In genomic region chr18:76524900-76525698, GRCh38 we compare ENCODE assay signal across 1 cellular context.
TF ChIP-seq lines count a peak whose summit lies in the region.

No MANE protein-coding gene starts in this region.

TF ChIP-seq in HEK293, 187 proteins besides CTCF, POLR2A, EP300 and RAD21 (continued from another document):
- 0 out of 2 replicates have a peak, but pooled peaks have one; percentile 28 for TF ChIP-seq PATZ1 (tag by site-specific recombination; IDR thresholded peaks at IDR 0.05)
- TF ChIP-seq GFI1B (tag by site-specific recombination; IDR thresholded peaks at IDR 0.05) = no peak
- no peak for TF ChIP-seq ZNF112 (tag by site-specific recombination; IDR thresholded peaks at IDR 0.05)
- TF ChIP-seq, protein P1, sequence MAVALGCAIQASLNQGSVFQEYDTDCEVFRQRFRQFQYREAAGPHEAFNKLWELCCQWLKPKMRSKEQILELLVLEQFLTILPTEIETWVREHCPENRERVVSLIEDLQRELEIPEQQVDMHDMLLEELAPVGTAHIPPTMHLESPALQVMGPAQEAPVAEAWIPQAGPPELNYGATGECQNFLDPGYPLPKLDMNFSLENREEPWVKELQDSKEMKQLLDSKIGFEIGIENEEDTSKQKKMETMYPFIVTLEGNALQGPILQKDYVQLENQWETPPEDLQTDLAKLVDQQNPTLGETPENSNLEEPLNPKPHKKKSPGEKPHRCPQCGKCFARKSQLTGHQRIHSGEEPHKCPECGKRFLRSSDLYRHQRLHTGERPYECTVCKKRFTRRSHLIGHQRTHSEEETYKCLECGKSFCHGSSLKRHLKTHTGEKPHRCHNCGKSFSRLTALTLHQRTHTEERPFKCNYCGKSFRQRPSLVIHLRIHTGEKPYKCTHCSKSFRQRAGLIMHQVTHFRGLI (tag by site-specific recombination; IDR thresholded peaks at IDR 0.05) = 0 out of 2 replicates have a peak, but pooled peaks have one; percentile 34
- TF ChIP-seq, protein P2, sequence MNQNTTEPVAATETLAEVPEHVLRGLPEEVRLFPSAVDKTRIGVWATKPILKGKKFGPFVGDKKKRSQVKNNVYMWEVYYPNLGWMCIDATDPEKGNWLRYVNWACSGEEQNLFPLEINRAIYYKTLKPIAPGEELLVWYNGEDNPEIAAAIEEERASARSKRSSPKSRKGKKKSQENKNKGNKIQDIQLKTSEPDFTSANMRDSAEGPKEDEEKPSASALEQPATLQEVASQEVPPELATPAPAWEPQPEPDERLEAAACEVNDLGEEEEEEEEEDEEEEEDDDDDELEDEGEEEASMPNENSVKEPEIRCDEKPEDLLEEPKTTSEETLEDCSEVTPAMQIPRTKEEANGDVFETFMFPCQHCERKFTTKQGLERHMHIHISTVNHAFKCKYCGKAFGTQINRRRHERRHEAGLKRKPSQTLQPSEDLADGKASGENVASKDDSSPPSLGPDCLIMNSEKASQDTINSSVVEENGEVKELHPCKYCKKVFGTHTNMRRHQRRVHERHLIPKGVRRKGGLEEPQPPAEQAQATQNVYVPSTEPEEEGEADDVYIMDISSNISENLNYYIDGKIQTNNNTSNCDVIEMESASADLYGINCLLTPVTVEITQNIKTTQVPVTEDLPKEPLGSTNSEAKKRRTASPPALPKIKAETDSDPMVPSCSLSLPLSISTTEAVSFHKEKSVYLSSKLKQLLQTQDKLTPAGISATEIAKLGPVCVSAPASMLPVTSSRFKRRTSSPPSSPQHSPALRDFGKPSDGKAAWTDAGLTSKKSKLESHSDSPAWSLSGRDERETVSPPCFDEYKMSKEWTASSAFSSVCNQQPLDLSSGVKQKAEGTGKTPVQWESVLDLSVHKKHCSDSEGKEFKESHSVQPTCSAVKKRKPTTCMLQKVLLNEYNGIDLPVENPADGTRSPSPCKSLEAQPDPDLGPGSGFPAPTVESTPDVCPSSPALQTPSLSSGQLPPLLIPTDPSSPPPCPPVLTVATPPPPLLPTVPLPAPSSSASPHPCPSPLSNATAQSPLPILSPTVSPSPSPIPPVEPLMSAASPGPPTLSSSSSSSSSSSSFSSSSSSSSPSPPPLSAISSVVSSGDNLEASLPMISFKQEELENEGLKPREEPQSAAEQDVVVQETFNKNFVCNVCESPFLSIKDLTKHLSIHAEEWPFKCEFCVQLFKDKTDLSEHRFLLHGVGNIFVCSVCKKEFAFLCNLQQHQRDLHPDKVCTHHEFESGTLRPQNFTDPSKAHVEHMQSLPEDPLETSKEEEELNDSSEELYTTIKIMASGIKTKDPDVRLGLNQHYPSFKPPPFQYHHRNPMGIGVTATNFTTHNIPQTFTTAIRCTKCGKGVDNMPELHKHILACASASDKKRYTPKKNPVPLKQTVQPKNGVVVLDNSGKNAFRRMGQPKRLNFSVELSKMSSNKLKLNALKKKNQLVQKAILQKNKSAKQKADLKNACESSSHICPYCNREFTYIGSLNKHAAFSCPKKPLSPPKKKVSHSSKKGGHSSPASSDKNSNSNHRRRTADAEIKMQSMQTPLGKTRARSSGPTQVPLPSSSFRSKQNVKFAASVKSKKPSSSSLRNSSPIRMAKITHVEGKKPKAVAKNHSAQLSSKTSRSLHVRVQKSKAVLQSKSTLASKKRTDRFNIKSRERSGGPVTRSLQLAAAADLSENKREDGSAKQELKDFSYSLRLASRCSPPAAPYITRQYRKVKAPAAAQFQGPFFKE (tag by site-specific recombination; IDR thresholded peaks at IDR 0.05; ENCODE audit: borderline replicate concordance) = no peak
- TF ChIP-seq ZNF398 (tag by site-specific recombination; IDR thresholded peaks at IDR 0.05) = 0 out of 2 replicates have a peak, but pooled peaks have one; percentile 22
- no peak for TF ChIP-seq ZNF645 (tag by site-specific recombination; IDR thresholded peaks at IDR 0.05)
- no peak for TF ChIP-seq ZNF404 (tag by site-specific recombination; IDR thresholded peaks at IDR 0.05)
- no peak for TF ChIP-seq ZNF239 (tag by site-specific recombination; IDR thresholded peaks at IDR 0.05)
- TF ChIP-seq PRDM1 (tag by site-specific recombination; IDR thresholded peaks at IDR 0.05) = peak; percentile 87
- no peak for TF ChIP-seq SCRT1 (tag by site-specific recombination; IDR thresholded peaks at IDR 0.05; ENCODE audit: borderline replicate concordance)
- no peak for TF ChIP-seq ZNF629 (tag by site-specific recombination; IDR thresholded peaks at IDR 0.05)
- TF ChIP-seq PRDM6 (tag by site-specific recombination; IDR thresholded peaks at IDR 0.05) = no peak
- peak; percentile 69 for TF ChIP-seq ZNF335 (tag by site-specific recombination; conservative IDR thresholded peaks at IDR 0.05)
- 0 out of 2 replicates have a peak, but pooled peaks have one; percentile 23 for TF ChIP-seq YY1 (tag by site-specific recombination; IDR thresholded peaks at IDR 0.05)
- no peak for TF ChIP-seq ZNF175 (tag by site-specific recombination; IDR thresholded peaks at IDR 0.05)
